Comparison of ENCODE assay signal across 1 cellular context in genomic region chr7:16688249-16688648, GRCh38.
TF ChIP-seq lines count a peak whose summit lies in the region.

No MANE protein-coding gene starts in this region.

TF ChIP-seq in GM23338, 12 proteins besides CTCF, POLR2A, EP300 and RAD21 (continued from another document):
- TF ChIP-seq REST (IDR thresholded peaks at IDR 0.05; ENCODE audit: unreplicated experiment) (no peak), JUNB (IDR thresholded peaks at IDR 0.05; ENCODE audit: unreplicated experiment) (no peak), POLR2AphosphoS5 (IDR thresholded peaks at IDR 0.05; ENCODE audit: low read depth) (no peak), EZH2phosphoT487 (IDR thresholded peaks at IDR 0.05; ENCODE audit: unreplicated experiment) (no peak)
